Comparison of ENCODE assay signal across 8 cellular contexts in the genomic region with DNA sequence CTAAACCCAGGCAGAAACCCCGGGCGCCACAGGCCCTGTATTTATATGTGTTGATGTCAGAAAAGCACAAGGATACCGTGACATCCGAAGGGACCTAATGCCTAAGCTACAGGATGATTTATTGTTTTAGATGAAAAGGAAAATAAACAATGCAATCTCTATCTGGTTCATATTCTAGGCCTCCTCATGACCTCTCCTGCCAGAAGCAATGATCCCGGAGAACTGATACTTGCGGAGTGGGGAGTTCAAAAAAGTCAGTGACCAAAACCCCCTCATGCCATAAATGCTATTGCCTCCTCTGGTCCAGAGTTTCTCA. TPM values are rescaled to one million over a fixed set of nuclear protein-coding genes. Genes with fewer than 3 reads are reported as not detected.
DNase-seq lines count a peak whose midpoint lies in the region; ATAC-seq and TF ChIP-seq lines count a peak whose summit lies in the region.

No MANE protein-coding gene starts in this region.

- no peaks in the 10 kb centered on the region for H3K9me3 ChIP-seq in right cardiac atrium (ENCODE audit: control insufficient read depth, low read length)

- peaks cover 12% of the 10 kb centered on the region for H3K4me1 Mint-ChIP-seq in activated CD8-positive, alpha-beta T cell treated with anti-CD3 and anti-CD28 coated beads, Interleukin-2, amount 10 ng/mL, durations not matched to agents 7 days and 5 days (ENCODE audit: low read depth)
- H3K4me1 Mint-ChIP-seq in stimulated activated memory B cell treated with anti-CD40 and anti-IgM and Interleukin-4, amounts not matched to agents 10 μg/mL and 1 μg/mL and 100 μg/mL, for 72 hours, result peaks cover 16% of the 10 kb centered on the region

- no peak for ATAC-seq in activated CD8-positive, alpha-beta T cell treated with anti-CD3 and anti-CD28 coated beads, Interleukin-2, amount 10 ng/mL, durations not matched to agents 7 days and 5 days
- no peak for ATAC-seq in right cardiac atrium
- no peak for ATAC-seq in stimulated activated memory B cell treated with anti-CD40 and anti-IgM and Interleukin-4, amounts not matched to agents 10 μg/mL and 1 μg/mL and 100 μg/mL, for 72 hours

- peak overlapping the region; percentile 70 for H3K4me3 Mint-ChIP-seq in activated CD8-positive, alpha-beta T cell treated with anti-CD3 and anti-CD28 coated beads, Interleukin-2, amount 10 ng/mL, durations not matched to agents 7 days and 5 days
- peak overlapping the region; percentile 79 for H3K4me3 Mint-ChIP-seq in stimulated activated memory B cell treated with anti-CD40 and anti-IgM and Interleukin-4, amounts not matched to agents 10 μg/mL and 1 μg/mL and 100 μg/mL, for 72 hours

- CTCF ChIA-PET in activated CD8-positive, alpha-beta T cell treated with anti-CD3 and anti-CD28 coated beads, Interleukin-2, amount 10 ng/mL, durations not matched to agents 7 days and 5 days (lab: Charles Lee), result no interaction called here

- peak overlapping the region; percentile 74 for H3K4me3 ChIP-seq in HFF-Myc (replicated peaks; ENCODE audit: low read depth, low read length)
- H3K4me3 ChIP-seq in right cardiac atrium (ENCODE audit: low read length), result peak overlapping the region; percentile 54

- no peaks in the 10 kb centered on the region for H3K27me3 ChIP-seq in right cardiac atrium (ENCODE audit: control insufficient read depth, insufficient read depth)

- no peaks in the 10 kb centered on the region for H3K9me3 Mint-ChIP-seq in activated CD8-positive, alpha-beta T cell treated with anti-CD3 and anti-CD28 coated beads, Interleukin-2, amount 10 ng/mL, durations not matched to agents 7 days and 5 days (ENCODE audit: insufficient read depth)
- no peaks in the 10 kb centered on the region for H3K9me3 Mint-ChIP-seq in stimulated activated memory B cell treated with anti-CD40 and anti-IgM and Interleukin-4, amounts not matched to agents 10 μg/mL and 1 μg/mL and 100 μg/mL, for 72 hours

- POLR2A ChIA-PET in activated CD8-positive, alpha-beta T cell treated with anti-CD3 and anti-CD28 coated beads, Interleukin-2, amount 10 ng/mL, durations not matched to agents 7 days and 5 days (lab: Charles Lee), result no interaction called here

- in situ Hi-C loops in KBM-7 (cut with MboI; ENCODE audit: low pct_unique_long_range_greater_than_20kb, low sequenced_read_pairs), result no loop called here

- peak overlapping the region; percentile 71 for H3K27ac ChIP-seq in right cardiac atrium (ENCODE audit: low read length)

- no peak overlapping the region for H3K27ac Mint-ChIP-seq in activated CD8-positive, alpha-beta T cell treated with anti-CD3 and anti-CD28 coated beads, Interleukin-2, amount 10 ng/mL, durations not matched to agents 7 days and 5 days
- H3K27ac Mint-ChIP-seq in stimulated activated memory B cell treated with anti-CD40 and anti-IgM and Interleukin-4, amounts not matched to agents 10 μg/mL and 1 μg/mL and 100 μg/mL, for 72 hours, result peak overlapping the region; percentile 36

- WGBS in right cardiac atrium, result 20% methylated on average over 6 of the region's 6 CpGs

- intact Hi-C loops in right cardiac atrium (cut with DNase I), result no loop called here

- no peak for DNase-seq in HFF-Myc (ENCODE audit: extremely low read depth, low read depth)
- DNase-seq in activated CD8-positive, alpha-beta T cell treated with anti-CD3 and anti-CD28 coated beads, Interleukin-2, amount 10 ng/mL, durations not matched to agents 7 days and 5 days, result no peak
- DNase-seq in right cardiac atrium, result peak in 1 of 3 donors; percentile 30
- DNase-seq in DMS 273 treated with DMSO at 0.1 percent for 48 hours (lab: John Stamatoyannopoulos, UW), result no peak
- no peak for DNase-seq in KBM-7
- no peak for DNase-seq in amniotic stem cell (lab: John Stamatoyannopoulos, UW)
- no peak for DNase-seq in NCI-H1417 (lab: John Stamatoyannopoulos, UW)

- H3K27me3 Mint-ChIP-seq in activated CD8-positive, alpha-beta T cell treated with anti-CD3 and anti-CD28 coated beads, Interleukin-2, amount 10 ng/mL, durations not matched to agents 7 days and 5 days (ENCODE audit: low read depth), result peaks cover 54% of the 10 kb centered on the region
- H3K27me3 Mint-ChIP-seq in stimulated activated memory B cell treated with anti-CD40 and anti-IgM and Interleukin-4, amounts not matched to agents 10 μg/mL and 1 μg/mL and 100 μg/mL, for 72 hours, result peaks cover 63% of the 10 kb centered on the region

- H3K36me3 Mint-ChIP-seq in activated CD8-positive, alpha-beta T cell treated with anti-CD3 and anti-CD28 coated beads, Interleukin-2, amount 10 ng/mL, durations not matched to agents 7 days and 5 days (ENCODE audit: low read depth), result no peaks in the 10 kb centered on the region
- H3K36me3 Mint-ChIP-seq in stimulated activated memory B cell treated with anti-CD40 and anti-IgM and Interleukin-4, amounts not matched to agents 10 μg/mL and 1 μg/mL and 100 μg/mL, for 72 hours, result no peaks in the 10 kb centered on the region

- H3K4me1 ChIP-seq in right cardiac atrium (ENCODE audit: control insufficient read depth, insufficient read depth, low read length), result peaks cover 2% of the 10 kb centered on the region

- no peak for TF ChIP-seq CTCF in HFF-Myc (IDR thresholded peaks at IDR 0.05; ENCODE audit: low read depth, low read length, missing control alignments)

RNA-seq across cellular contexts. Expression of gene CSRP2, which starts 0.8 kb away (rescaled TPM):
- under 1 TPM in 1 of 2 experiments, not detected in 1; 0.47 TPM for total RNA-seq in activated CD8-positive, alpha-beta T cell treated with anti-CD3 and anti-CD28 coated beads, Interleukin-2, amount 10 ng/mL, durations not matched to agents 7 days and 5 days
- 10 to 100 TPM in 1 of 4 donors, 1 to 10 TPM in 3; 5.0 to 10.2 (median 6.0) TPM for total RNA-seq in right cardiac atrium
- polyA plus RNA-seq in right cardiac atrium, result 24.0 TPM

Comparison
In these comparisons a context has a peak if more than half of its experiments do, and no peak if none do; other contexts are left out.
1. RNA of gene CSRP2, which starts 0.8 kb away (total RNA-seq): 5.0 to 10.2 TPM in right cardiac atrium; 0.47 TPM in activated CD8-positive, alpha-beta T cell treated with anti-CD3 and anti-CD28 coated beads, Interleukin-2, amount 10 ng/mL, durations not matched to agents 7 days and 5 days; every median in the first group is over 4 times any median in the second.